8 cellular contexts compared by ENCODE assay signal in the genomic region with DNA sequence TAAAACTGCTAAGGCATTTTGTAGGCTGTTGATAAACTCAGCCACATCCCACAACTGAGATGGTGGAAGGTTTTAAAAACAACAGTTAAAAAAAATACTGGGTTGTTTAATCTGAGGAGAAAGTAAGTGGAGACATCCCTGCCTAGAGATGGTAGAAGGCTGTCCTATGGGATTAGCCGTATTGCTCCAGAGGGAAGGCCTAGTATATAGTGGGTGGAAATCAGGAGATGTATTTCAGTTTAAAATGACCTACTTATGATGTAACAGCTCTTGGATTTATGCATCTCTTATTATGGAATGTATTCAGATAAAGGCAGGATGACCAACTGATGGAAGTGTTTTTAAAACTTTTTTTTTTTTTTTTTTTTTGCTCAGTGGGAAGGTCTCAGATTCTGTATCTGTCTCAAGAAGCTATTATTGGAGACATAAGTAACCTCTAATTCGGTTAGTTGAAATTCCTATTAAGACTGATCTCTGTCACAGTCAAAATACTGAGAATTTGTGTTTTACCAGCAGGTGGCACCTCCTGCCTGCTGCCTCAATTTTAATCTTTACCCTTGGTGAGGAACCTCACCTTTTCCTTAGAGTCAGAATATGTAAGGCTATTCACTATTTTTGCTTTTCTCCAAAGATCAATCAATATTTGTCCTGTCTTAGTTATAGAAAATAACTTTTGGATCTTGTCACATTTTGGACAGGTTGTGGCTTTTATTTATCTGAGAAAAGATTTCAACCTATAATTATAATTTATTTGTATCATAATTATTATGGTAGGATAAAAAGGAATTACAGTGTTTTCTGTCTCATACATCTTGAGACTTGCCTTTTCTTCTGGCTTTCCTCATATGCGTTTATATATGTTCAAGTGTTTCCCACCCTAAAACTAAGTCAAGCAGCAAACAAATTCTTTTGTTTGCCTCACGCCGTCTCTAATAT.
DNase-seq lines count a peak whose midpoint lies in the region; ATAC-seq, FAIRE-seq and TF ChIP-seq lines count a peak whose summit lies in the region.

No MANE protein-coding gene starts in this region.

- ATAC-seq in thoracic aorta (ENCODE audit: insufficient number of reproducible peaks, low FRiP score, low read depth) = no peak
- ATAC-seq in GM19023 (IDR thresholded peaks at IDR 0.05; ENCODE audit: unreplicated experiment) = no peak

- H3K4me3 Mint-ChIP-seq in activated CD4-positive, alpha-beta memory T cell treated with anti-CD3 and anti-CD28 coated beads, Interleukin-2, amount 10 ng/mL, durations not matched to agents 7 days and 5 days = no peak overlapping the region

- no peaks in the 10 kb centered on the region for H3K4me1 ChIP-seq in thoracic aorta (ENCODE audit: control insufficient read depth in 1 of 2, low read depth in 2 of 2)

- no peaks in the 10 kb centered on the region for H3K9me3 ChIP-seq in thoracic aorta

- peaks cover 26% of the 10 kb centered on the region for H3K36me3 Mint-ChIP-seq in activated CD4-positive, alpha-beta memory T cell treated with anti-CD3 and anti-CD28 coated beads, Interleukin-2, amount 10 ng/mL, durations not matched to agents 7 days and 5 days (ENCODE audit: low read depth)

- no peaks in the 10 kb centered on the region for H3K9me3 Mint-ChIP-seq in activated CD4-positive, alpha-beta memory T cell treated with anti-CD3 and anti-CD28 coated beads, Interleukin-2, amount 10 ng/mL, durations not matched to agents 7 days and 5 days

- no peaks in the 10 kb centered on the region for H3K27me3 Mint-ChIP-seq in activated CD4-positive, alpha-beta memory T cell treated with anti-CD3 and anti-CD28 coated beads, Interleukin-2, amount 10 ng/mL, durations not matched to agents 7 days and 5 days

- H3K36me3 ChIP-seq in thoracic aorta = peaks cover 6% of the 10 kb centered on the region

- CTCF ChIA-PET in AG04449 (lab: Yijun Ruan, JAX) = interaction anchor here (0.6 to 3.8 kb wide), 32 partner anchors 9 to 414 kb away, joined by 3 to 28 read pairs (median 4); no protein-coding TSS in a partner anchor
- CTCF ChIA-PET in activated CD4-positive, alpha-beta memory T cell treated with anti-CD3 and anti-CD28 coated beads, Interleukin-2, amount 10 ng/mL, durations not matched to agents 7 days and 5 days (lab: Charles Lee) = interaction anchor here (0.6 to 1.8 kb wide), 14 partner anchors 13 to 1861 kb away, joined by 3 to 11 read pairs (median 4); no protein-coding TSS in a partner anchor

- TF ChIP-seq CTCF in AG04449 (IDR thresholded peaks at IDR 0.05; ENCODE audit: insufficient read depth, low read length, missing control alignments) (peak; percentile 30), thoracic aorta (IDR thresholded peaks at IDR 0.05) (peak; percentile 36)

- no peak overlapping the region for H3K27ac ChIP-seq in thoracic aorta

- H3K4me3 ChIP-seq in AG04449 (ENCODE audit: low read depth, low read length) (no peak overlapping the region), thoracic aorta (no peak overlapping the region)

- FAIRE-seq in G401.6 (lab: Jason Lieb, UNC) = peak; percentile 86

- DNase-seq in AG04449 (ENCODE audit: low read depth, low spot score) = no peak
- DNase-seq in NCI-H1694 (lab: John Stamatoyannopoulos, UW) = peak; percentile 37
- DNase-seq in activated CD4-positive, alpha-beta memory T cell treated with anti-CD3 and anti-CD28 coated beads, Interleukin-2, amount 10 ng/mL, durations not matched to agents 7 days and 5 days = peak; percentile 18
- peak; percentile 53 for DNase-seq in iPS-NIHi11 (ENCODE audit: low spot score)
- no peak for DNase-seq in thoracic aorta (ENCODE audit: low spot score)
- DNase-seq in NK-92 (lab: John Stamatoyannopoulos, UW; ENCODE audit: unreplicated experiment) = no peak

- no peaks in the 10 kb centered on the region for H3K27me3 ChIP-seq in thoracic aorta (replicated peaks; ENCODE audit: insufficient read depth)

- POLR2A ChIA-PET in AG04449 (lab: Yijun Ruan, JAX) = no interaction called here
- POLR2A ChIA-PET in activated CD4-positive, alpha-beta memory T cell treated with anti-CD3 and anti-CD28 coated beads, Interleukin-2, amount 10 ng/mL, durations not matched to agents 7 days and 5 days (lab: Charles Lee) = no interaction called here

- H3K4me1 Mint-ChIP-seq in activated CD4-positive, alpha-beta memory T cell treated with anti-CD3 and anti-CD28 coated beads, Interleukin-2, amount 10 ng/mL, durations not matched to agents 7 days and 5 days = peaks cover 12% of the 10 kb centered on the region

- H3K27ac Mint-ChIP-seq in activated CD4-positive, alpha-beta memory T cell treated with anti-CD3 and anti-CD28 coated beads, Interleukin-2, amount 10 ng/mL, durations not matched to agents 7 days and 5 days = no peak overlapping the region

Comparison
In these comparisons a context has a peak if more than half of its experiments do, and no peak if none do; other contexts are left out.
1. DNase-seq: peak in NCI-H1694 (single experiment), activated CD4-positive, alpha-beta memory T cell treated with anti-CD3 and anti-CD28 coated beads, Interleukin-2, amount 10 ng/mL, durations not matched to agents 7 days and 5 days (single experiment) and iPS-NIHi11 (single experiment); none in AG04449 (single experiment), thoracic aorta (single experiment) and NK-92 (single experiment).